Comparison of ENCODE assay signal across 23 cellular contexts in genomic region chr2:28181801-28182200, GRCh38.
"Had no signal": no experiment of that assay in that cellular context is flagged by ENCODE, and none has a peak within 500 bp of the region (broad histone marks: within the 10 kb centered on the region; RNA-seq: fewer than 3 reads in every experiment).

No MANE protein-coding gene starts in this region.

- DNase-seq: heart left ventricle; hypothalamus; islet precursor cell; left ventricle myocardium inferior; midbrain; mucosa of descending colon; naive thymus-derived CD4-positive, alpha-beta T cell; ovary; spleen; stimulated activated CD4-positive, alpha-beta T cell treated with anti-CD3 and anti-CD28 coated beads, Interleukin-4, amount 100 ng/mL, for 24 hours; stimulated activated naive CD4-positive, alpha-beta T cell treated with Interleukin-2 at 50 U/mL for 16 hours; stimulated activated naive CD8-positive, alpha-beta T cell treated with anti-CD3 and anti-CD28 coated beads, Interleukin-15, amount 100 ng/mL, for 72 hours; substantia nigra had no signal

- H3K27ac ChIP-seq: heart left ventricle, left ventricle myocardium inferior, ovary, right atrium auricular region, spleen, tibial nerve, vagina had no signal

- H3K4me3 ChIP-seq: heart left ventricle, left ventricle myocardium inferior, lung, mucosa of descending colon, ovary, right atrium auricular region, skin epidermis, spleen, tibial nerve, vagina had no signal

- H3K27ac Mint-ChIP-seq: naive thymus-derived CD4-positive, alpha-beta T cell; natural killer cell treated with Interleukin-12 subunit alpha and Interleukin-12 subunit beta and Interleukin-15 and Interleukin-18, amount 100 ng/mL, for 72 hours; progenitor cell of endocrine pancreas; stimulated activated memory B cell treated with anti-CD40 and anti-IgM and Interleukin-4, amounts not matched to agents 10 μg/mL and 1 μg/mL and 100 μg/mL, for 72 hours; stimulated activated naive CD8-positive, alpha-beta T cell treated with anti-CD3 and anti-CD28 coated beads, Interleukin-15, amount 100 ng/mL, for 72 hours; type B pancreatic cell had no signal

- ATAC-seq: mucosa of descending colon; naive thymus-derived CD4-positive, alpha-beta T cell; sciatic nerve; stimulated activated naive CD8-positive, alpha-beta T cell treated with anti-CD3 and anti-CD28 coated beads, Interleukin-15, amount 100 ng/mL, for 72 hours had no signal

- H3K9me3 ChIP-seq: ovary, vagina had no signal

- H3K4me1 Mint-ChIP-seq: stimulated activated memory B cell treated with anti-CD40 and anti-IgM and Interleukin-4, amounts not matched to agents 10 μg/mL and 1 μg/mL and 100 μg/mL, for 72 hours; stimulated activated naive CD8-positive, alpha-beta T cell treated with anti-CD3 and anti-CD28 coated beads, Interleukin-15, amount 100 ng/mL, for 72 hours had no signal

- H3K36me3 ChIP-seq: heart left ventricle, left ventricle myocardium inferior, ovary, right atrium auricular region, spleen, tibial nerve, vagina had no signal

- H3K4me1 ChIP-seq: left ventricle myocardium inferior, right atrium auricular region, spleen, tibial nerve, vagina had no signal

- H3K27me3 Mint-ChIP-seq: naive thymus-derived CD4-positive, alpha-beta T cell; natural killer cell treated with Interleukin-12 subunit alpha and Interleukin-12 subunit beta and Interleukin-15 and Interleukin-18, amount 100 ng/mL, for 72 hours; progenitor cell of endocrine pancreas; stimulated activated memory B cell treated with anti-CD40 and anti-IgM and Interleukin-4, amounts not matched to agents 10 μg/mL and 1 μg/mL and 100 μg/mL, for 72 hours; stimulated activated naive CD8-positive, alpha-beta T cell treated with anti-CD3 and anti-CD28 coated beads, Interleukin-15, amount 100 ng/mL, for 72 hours; type B pancreatic cell had no signal

- H3K4me3 Mint-ChIP-seq: naive thymus-derived CD4-positive, alpha-beta T cell; natural killer cell treated with Interleukin-12 subunit alpha and Interleukin-12 subunit beta and Interleukin-15 and Interleukin-18, amount 100 ng/mL, for 72 hours; stimulated activated memory B cell treated with anti-CD40 and anti-IgM and Interleukin-4, amounts not matched to agents 10 μg/mL and 1 μg/mL and 100 μg/mL, for 72 hours; stimulated activated naive CD8-positive, alpha-beta T cell treated with anti-CD3 and anti-CD28 coated beads, Interleukin-15, amount 100 ng/mL, for 72 hours; type B pancreatic cell had no signal

- H3K27me3 ChIP-seq: heart left ventricle, ovary, right atrium auricular region, spleen, tibial nerve, vagina had no signal
